Comparison of ENCODE assay signal across 18 cellular contexts in genomic region chr22:26852176-26852575, GRCh38.
DNase-seq lines count a peak whose midpoint lies in the region; ATAC-seq and TF ChIP-seq lines count a peak whose summit lies in the region.
"Had no signal": no experiment of that assay in that cellular context is flagged by ENCODE, and none has a peak within 500 bp of the region (broad histone marks: within the 10 kb centered on the region; RNA-seq: fewer than 3 reads in every experiment).

No MANE protein-coding gene starts in this region.

- H2AFZ ChIP-seq in DND-41 (ENCODE audit: low read depth, low read length) = no peak overlapping the region
- no peak overlapping the region for H2AFZ ChIP-seq in neural cell (ENCODE audit: low read depth, low read length)

- H3F3A ChIP-seq in neural cell (ENCODE audit: insufficient read depth, low read length, poor library complexity, severe bottlenecking) = no peaks in the 10 kb centered on the region

- no peaks in the 10 kb centered on the region for H3K36me3 Mint-ChIP-seq in type B pancreatic cell

- intact Hi-C loops in esophagus muscularis mucosa (cut with DNase I) = no loop called here

- H3K27ac ChIP-seq in DND-41 (ENCODE audit: low read length) (no peak overlapping the region), esophagus muscularis mucosa (replicated peaks in 1 of 4) (no peak overlapping the region), neural cell (ENCODE audit: low read length) (no peak overlapping the region)
- H3K27ac ChIP-seq: colonic mucosa, Peyer's patch, stomach, VCaP had no signal

- H3K4me2 ChIP-seq in DND-41 (ENCODE audit: insufficient read depth, low read length) (no peak overlapping the region), neural cell (ENCODE audit: low read length) (no peak overlapping the region)

- no peak for TF ChIP-seq RAD21 in neural cell (conservative IDR thresholded peaks at IDR 0.05)

- ATAC-seq in DND-41 (ENCODE audit: insufficient read depth, low read depth) (peak; percentile 33; the same call in 1 of the 3 replicates), HG03135 (IDR thresholded peaks at IDR 0.05; ENCODE audit: unreplicated experiment) (no peak)

- H3K4me1 ChIP-seq in DND-41 (ENCODE audit: insufficient read depth, low read length) = no peaks in the 10 kb centered on the region
- H3K4me1 ChIP-seq in esophagus muscularis mucosa = no peaks in the 10 kb centered on the region
- H3K4me1 ChIP-seq: colonic mucosa, Peyer's patch, stomach had no signal

- no peak for TF ChIP-seq POLR2A in esophagus muscularis mucosa (IDR thresholded peaks at IDR 0.05; ENCODE audit: low read depth)

- H3K4me3 Mint-ChIP-seq in type B pancreatic cell = no peak overlapping the region
- H3K4me3 Mint-ChIP-seq: B cell had no signal

- H3K27ac Mint-ChIP-seq in type B pancreatic cell = no peak overlapping the region
- H3K27ac Mint-ChIP-seq: B cell had no signal

- DNase-seq in DND-41 = peak; percentile 45
- peak; percentile 10 for DNase-seq in NAMALWA (ENCODE audit: low spot score)
- DNase-seq in esophagus muscularis mucosa (ENCODE audit: extremely low spot score) = peak; percentile 62
- no peak for DNase-seq in GDM1 (lab: John Stamatoyannopoulos, UW)
- no peak for DNase-seq in type B pancreatic cell (ENCODE audit: extremely low spot score, unreplicated experiment)
- DNase-seq: activated effector memory CD4-positive, alpha-beta T cell treated with Interleukin-2 at 50 U/mL for 16 hours; anterior cingulate cortex; colonic mucosa; DMS 273 treated with DMSO at 0.1 percent for 48 hours; NCI-H1930; NCI-H510A treated with DMSO at 0.1 percent for 48 hours; Peyer's patch; stomach; SW 1271 had no signal

- no peaks in the 10 kb centered on the region for H3K9me3 Mint-ChIP-seq in type B pancreatic cell

- no peak overlapping the region for H3K4me3 ChIP-seq in DND-41 (ENCODE audit: low read depth in 1 of 2, low read length in 2 of 2)
- no peak overlapping the region for H3K4me3 ChIP-seq in esophagus muscularis mucosa
- H3K4me3 ChIP-seq in neural cell (ENCODE audit: low read length) = no peak overlapping the region
- H3K4me3 ChIP-seq: colonic mucosa, Peyer's patch, stomach had no signal

- no peaks in the 10 kb centered on the region for H3K79me2 ChIP-seq in DND-41 (ENCODE audit: insufficient read depth, low read length)
- H3K79me2 ChIP-seq in neural cell (replicated peaks; ENCODE audit: insufficient read depth, low read length) = no peaks in the 10 kb centered on the region

- TF ChIP-seq EP300 in esophagus muscularis mucosa (IDR thresholded peaks at IDR 0.05) (no peak), neural cell (conservative IDR thresholded peaks at IDR 0.05; ENCODE audit: poor library complexity, severe bottlenecking) (no peak)

- no peaks in the 10 kb centered on the region for H4K20me1 ChIP-seq in DND-41 (ENCODE audit: insufficient read depth, low read length)
- no peaks in the 10 kb centered on the region for H4K20me1 ChIP-seq in neural cell (ENCODE audit: insufficient read depth)

- H3K27me3 Mint-ChIP-seq in type B pancreatic cell = peaks cover 41% of the 10 kb centered on the region
- H3K27me3 Mint-ChIP-seq: B cell had no signal

- H3K9me2 ChIP-seq in neural cell (ENCODE audit: insufficient read depth, low read length) = no peaks in the 10 kb centered on the region

- no peaks in the 10 kb centered on the region for H3K36me3 ChIP-seq in DND-41 (ENCODE audit: insufficient read depth, low read length)
- no peaks in the 10 kb centered on the region for H3K36me3 ChIP-seq in esophagus muscularis mucosa
- no peaks in the 10 kb centered on the region for H3K36me3 ChIP-seq in neural cell (ENCODE audit: insufficient read depth, low read length)
- H3K36me3 ChIP-seq: colonic mucosa, Peyer's patch, stomach had no signal

- 48% methylated on average over 6 of the region's 6 CpGs for WGBS in esophagus muscularis mucosa

- H3K9me3 ChIP-seq in DND-41 (ENCODE audit: insufficient read depth, low read length, severe bottlenecking) (no peaks in the 10 kb centered on the region), esophagus muscularis mucosa (no peaks in the 10 kb centered on the region), neural cell (ENCODE audit: low read length) (no peaks in the 10 kb centered on the region)
- H3K9me3 ChIP-seq: colonic mucosa, Peyer's patch, stomach had no signal

- no peaks in the 10 kb centered on the region for H3K4me1 Mint-ChIP-seq in type B pancreatic cell (ENCODE audit: unreplicated experiment)
- H3K4me1 Mint-ChIP-seq: B cell had no signal

- H3K27me3 ChIP-seq in DND-41 (ENCODE audit: insufficient read depth, low read length, poor library complexity) (no peaks in the 10 kb centered on the region), esophagus muscularis mucosa (no peaks in the 10 kb centered on the region), neural cell (ENCODE audit: insufficient read depth, low read depth, low read length) (no peaks in the 10 kb centered on the region)
- H3K27me3 ChIP-seq: colonic mucosa, Peyer's patch, stomach had no signal

- TF ChIP-seq CTCF in DND-41 (IDR thresholded peaks at IDR 0.05; ENCODE audit: borderline replicate concordance, extremely low read depth, low read length, poor library complexity, severe bottlenecking) (no peak), esophagus muscularis mucosa (IDR thresholded peaks at IDR 0.05) (no peak), neural cell (IDR thresholded peaks at IDR 0.05; ENCODE audit: poor library complexity, severe bottlenecking) (no peak), type B pancreatic cell (conservative IDR thresholded peaks at IDR 0.05) (no peak)

- no peak overlapping the region for H3K9ac ChIP-seq in DND-41 (ENCODE audit: low read depth, low read length)
- H3K9ac ChIP-seq in neural cell (ENCODE audit: low read length) = no peak overlapping the region

TF ChIP-seq in neural cell, 6 proteins besides CTCF, POLR2A, EP300 and RAD21:
- TF ChIP-seq, protein P1, sequence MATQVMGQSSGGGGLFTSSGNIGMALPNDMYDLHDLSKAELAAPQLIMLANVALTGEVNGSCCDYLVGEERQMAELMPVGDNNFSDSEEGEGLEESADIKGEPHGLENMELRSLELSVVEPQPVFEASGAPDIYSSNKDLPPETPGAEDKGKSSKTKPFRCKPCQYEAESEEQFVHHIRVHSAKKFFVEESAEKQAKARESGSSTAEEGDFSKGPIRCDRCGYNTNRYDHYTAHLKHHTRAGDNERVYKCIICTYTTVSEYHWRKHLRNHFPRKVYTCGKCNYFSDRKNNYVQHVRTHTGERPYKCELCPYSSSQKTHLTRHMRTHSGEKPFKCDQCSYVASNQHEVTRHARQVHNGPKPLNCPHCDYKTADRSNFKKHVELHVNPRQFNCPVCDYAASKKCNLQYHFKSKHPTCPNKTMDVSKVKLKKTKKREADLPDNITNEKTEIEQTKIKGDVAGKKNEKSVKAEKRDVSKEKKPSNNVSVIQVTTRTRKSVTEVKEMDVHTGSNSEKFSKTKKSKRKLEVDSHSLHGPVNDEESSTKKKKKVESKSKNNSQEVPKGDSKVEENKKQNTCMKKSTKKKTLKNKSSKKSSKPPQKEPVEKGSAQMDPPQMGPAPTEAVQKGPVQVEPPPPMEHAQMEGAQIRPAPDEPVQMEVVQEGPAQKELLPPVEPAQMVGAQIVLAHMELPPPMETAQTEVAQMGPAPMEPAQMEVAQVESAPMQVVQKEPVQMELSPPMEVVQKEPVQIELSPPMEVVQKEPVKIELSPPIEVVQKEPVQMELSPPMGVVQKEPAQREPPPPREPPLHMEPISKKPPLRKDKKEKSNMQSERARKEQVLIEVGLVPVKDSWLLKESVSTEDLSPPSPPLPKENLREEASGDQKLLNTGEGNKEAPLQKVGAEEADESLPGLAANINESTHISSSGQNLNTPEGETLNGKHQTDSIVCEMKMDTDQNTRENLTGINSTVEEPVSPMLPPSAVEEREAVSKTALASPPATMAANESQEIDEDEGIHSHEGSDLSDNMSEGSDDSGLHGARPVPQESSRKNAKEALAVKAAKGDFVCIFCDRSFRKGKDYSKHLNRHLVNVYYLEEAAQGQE (IDR thresholded peaks at IDR 0.05; ENCODE audit: borderline replicate concordance) = peak; percentile 42
- no peak for TF ChIP-seq SMC3 (conservative IDR thresholded peaks at IDR 0.05; ENCODE audit: poor library complexity)
TF ChIP-seq in neural cell: peak in this region for 1.

Comparison
In these comparisons a context has a peak if more than half of its experiments do, and no peak if none do; other contexts are left out.
1. DNase-seq: peak in DND-41 (single experiment), NAMALWA (single experiment) and esophagus muscularis mucosa (single experiment); none in GDM1 (single experiment) and type B pancreatic cell (single experiment).